Comparison of ENCODE assay signal across 8 cellular contexts in the genomic region with DNA sequence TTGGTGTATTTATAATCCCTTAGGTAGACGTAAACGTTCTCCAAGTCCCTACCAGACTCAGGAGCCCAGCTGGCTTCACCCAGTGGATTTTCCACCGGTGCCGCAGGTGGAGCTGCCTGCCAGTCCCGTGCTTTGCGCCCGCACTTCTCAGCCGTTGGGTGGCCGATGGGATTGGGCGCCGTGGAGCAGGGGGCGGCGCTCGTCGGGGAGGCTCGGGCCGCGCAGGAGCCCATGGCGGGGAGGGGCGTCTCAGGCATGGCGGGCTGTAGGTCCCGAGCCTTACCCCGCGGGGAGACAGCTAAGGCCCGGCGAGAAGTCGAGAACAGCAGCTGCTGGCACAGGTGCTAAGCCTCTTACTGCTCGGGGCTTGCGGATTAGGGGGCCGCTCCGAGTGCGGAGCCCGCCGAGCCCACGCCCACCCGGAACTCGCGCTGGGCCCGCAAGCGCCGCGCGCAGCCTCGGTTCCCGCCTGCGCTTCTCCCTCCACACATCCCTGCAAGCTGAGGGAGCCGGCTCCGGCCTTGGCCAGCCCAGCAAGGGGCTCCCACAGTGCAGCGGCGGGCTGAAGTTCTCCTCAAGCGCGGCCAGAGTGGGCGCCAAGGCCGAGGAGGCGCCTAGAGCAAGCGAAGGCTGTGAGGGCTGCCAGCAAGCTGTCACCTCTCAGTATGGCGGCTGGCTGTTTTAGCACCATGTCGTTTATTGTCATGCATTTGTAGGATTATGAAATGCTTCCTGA. TPM values are rescaled to one million over a fixed set of nuclear protein-coding genes. Genes with fewer than 3 reads are reported as not detected.
DNase-seq lines count a peak whose midpoint lies in the region; ATAC-seq, FAIRE-seq and TF ChIP-seq lines count a peak whose summit lies in the region.

No MANE protein-coding gene starts in this region.

- H3K4me3 Mint-ChIP-seq in Caco-2 (ENCODE audit: unreplicated experiment) (peak overlapping the region; percentile 85), WTC11 (peak overlapping the region; percentile 88)

- BruUV-seq in Caco-2 (replicated peaks; lab: Mats Ljungman, UMichigan) = no TSS peak

- no peak for FAIRE-seq in bronchial epithelial cell (lab: Jason Lieb, UNC)

- no peak for TF ChIP-seq CTCF in Caco-2 (IDR thresholded peaks at IDR 0.05; ENCODE audit: insufficient read depth in 1 of 2, low read depth in 1 of 2, low read length in 1 of 2, severe bottlenecking in 1 of 2, unreplicated experiment in 1 of 2)
- no peak for TF ChIP-seq CTCF in WTC11 (IDR thresholded peaks at IDR 0.05)
- no peak for TF ChIP-seq CTCF in bronchial epithelial cell (IDR thresholded peaks at IDR 0.05; ENCODE audit: insufficient read depth, low read length, severe bottlenecking)
- no peak for TF ChIP-seq CTCF in kidney epithelial cell (IDR thresholded peaks at IDR 0.05; ENCODE audit: insufficient read depth, low read length, poor library complexity, severe bottlenecking)

- ATAC-seq in GM21723 (IDR thresholded peaks at IDR 0.05; ENCODE audit: unreplicated experiment) = peak; percentile 52
- peak; percentile 65 for ATAC-seq in WTC11

- H3K9me3 ChIP-seq in Caco-2 = no peaks in the 10 kb centered on the region

- POLR2A ChIA-PET in Caco-2 (lab: Charles Lee) (interaction anchor here (0.6 to 2.3 kb wide), 12 partner anchors 8 to 1829 kb away, joined by 3 to 18 read pairs (median 4); a partner anchor contains a TSS), WTC11 (lab: Charles Lee) (interaction anchor here (0.5 to 1.7 kb wide), 14 partner anchors 9 to 1059 kb away, joined by 3 to 10 read pairs (median 4); a partner anchor contains a TSS)

- H3K36me3 Mint-ChIP-seq in Caco-2 (ENCODE audit: insufficient read depth, unreplicated experiment) (peaks cover 46% of the 10 kb centered on the region), WTC11 (peaks cover 8% of the 10 kb centered on the region)

- H3K9me3 Mint-ChIP-seq in Caco-2 (ENCODE audit: unreplicated experiment) (no peaks in the 10 kb centered on the region), WTC11 (peaks cover 19% of the 10 kb centered on the region)

- peaks cover 11% of the 10 kb centered on the region for H3K4me1 ChIP-seq in Caco-2

- H3K27ac Mint-ChIP-seq in Caco-2 (ENCODE audit: unreplicated experiment) = peak overlapping the region; percentile 92
- H3K27ac Mint-ChIP-seq in WTC11 = peak overlapping the region; percentile 19; the same call in 1 of the 2 replicates

- H3K27me3 ChIP-seq in Caco-2 (replicated peaks; ENCODE audit: control insufficient read depth, insufficient read depth, low read length) = no peaks in the 10 kb centered on the region
- H3K27me3 ChIP-seq in bronchial epithelial cell (ENCODE audit: control insufficient read depth, insufficient read depth, low read length) = no peaks in the 10 kb centered on the region
- H3K27me3 ChIP-seq in kidney epithelial cell (ENCODE audit: control insufficient read depth, insufficient read depth, low read length) = no peaks in the 10 kb centered on the region

- H3K36me3 ChIP-seq in Caco-2 (ENCODE audit: control insufficient read depth, insufficient read depth, low read length) = no peaks in the 10 kb centered on the region
- H3K36me3 ChIP-seq in bronchial epithelial cell (ENCODE audit: control insufficient read depth, insufficient read depth, low read length) = no peaks in the 10 kb centered on the region
- H3K36me3 ChIP-seq in kidney epithelial cell (ENCODE audit: control insufficient read depth, insufficient read depth, low read length) = no peaks in the 10 kb centered on the region

- CTCF ChIA-PET in Caco-2 (lab: Charles Lee) (interaction anchor here (0.7 to 1.4 kb wide), 8 partner anchors 19 to 179 kb away, joined by 3 to 7 read pairs (median 4); no protein-coding TSS in a partner anchor), WTC11 (lab: Charles Lee) (interaction anchor here (0.9 to 2.2 kb wide), 7 partner anchors 18 to 150 kb away, joined by 5 to 16 read pairs (median 6); a partner anchor contains a TSS)

- H3K4me1 Mint-ChIP-seq in Caco-2 (ENCODE audit: low read depth, unreplicated experiment) (peaks cover 20% of the 10 kb centered on the region), WTC11 (peaks cover 17% of the 10 kb centered on the region)

- DNase-seq in Caco-2 (peak; percentile 89 to 90), NCI-H1930 (lab: John Stamatoyannopoulos, UW) (peak; percentile 71 to 74), WTC11 (ENCODE audit: low spot score) (peak; percentile 79), bronchial epithelial cell (ENCODE audit: low read depth) (peak; percentile 42), kidney epithelial cell (ENCODE audit: low read depth) (no peak), AG08396 (ENCODE audit: low spot score) (no peak)
- DNase-seq in stimulated activated CD4-positive, alpha-beta T cell treated with anti-CD3 and anti-CD28 coated beads, Interleukin-15, amount 100 ng/mL, for 48 hours (ENCODE audit: low read depth in 2 of 2) = peak; percentile 67

- H3K27me3 Mint-ChIP-seq in Caco-2 (ENCODE audit: insufficient read depth, unreplicated experiment) (no peaks in the 10 kb centered on the region), WTC11 (ENCODE audit: low read depth) (peaks cover 30% of the 10 kb centered on the region)

- peak overlapping the region; percentile 83 for H3K4me3 ChIP-seq in Caco-2 (ENCODE audit: low read depth, low read length)
- H3K4me3 ChIP-seq in bronchial epithelial cell (ENCODE audit: low read depth, low read length) = peak overlapping the region; percentile 65
- peak overlapping the region; percentile 58 for H3K4me3 ChIP-seq in kidney epithelial cell (ENCODE audit: low read depth, low read length)

- intact Hi-C loops in Caco-2 (cut with micrococcal nuclease; ENCODE audit: unreplicated experiment) = loop anchor here (1.0 to 10.0 kb wide), 6 partner anchors 31 to 1732 kb away; a partner anchor contains a TSS

TF ChIP-seq in WTC11, 78 proteins besides CTCF, POLR2A, EP300 and RAD21 (continues in another document):
- TF ChIP-seq, protein P1, sequence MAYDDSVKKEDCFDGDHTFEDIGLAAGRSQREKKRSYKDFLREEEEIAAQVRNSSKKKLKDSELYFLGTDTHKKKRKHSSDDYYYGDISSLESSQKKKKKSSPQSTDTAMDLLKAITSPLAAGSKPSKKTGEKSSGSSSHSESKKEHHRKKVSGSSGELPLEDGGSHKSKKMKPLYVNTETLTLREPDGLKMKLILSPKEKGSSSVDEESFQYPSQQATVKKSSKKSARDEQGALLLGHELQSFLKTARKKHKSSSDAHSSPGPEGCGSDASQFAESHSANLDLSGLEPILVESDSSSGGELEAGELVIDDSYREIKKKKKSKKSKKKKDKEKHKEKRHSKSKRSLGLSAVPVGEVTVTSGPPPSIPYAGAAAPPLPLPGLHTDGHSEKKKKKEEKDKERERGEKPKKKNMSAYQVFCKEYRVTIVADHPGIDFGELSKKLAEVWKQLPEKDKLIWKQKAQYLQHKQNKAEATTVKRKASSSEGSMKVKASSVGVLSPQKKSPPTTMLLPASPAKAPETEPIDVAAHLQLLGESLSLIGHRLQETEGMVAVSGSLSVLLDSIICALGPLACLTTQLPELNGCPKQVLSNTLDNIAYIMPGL (CRISPR knock-in tag; IDR thresholded peaks at IDR 0.05) = peak; percentile 98
- TF ChIP-seq NFYB (CRISPR knock-in tag; conservative IDR thresholded peaks at IDR 0.05; ENCODE audit: low read depth) (no peak), KAT7 (CRISPR knock-in tag; IDR thresholded peaks at IDR 0.05; ENCODE audit: borderline replicate concordance) (peak; percentile 52; the same call in 1 of the 2 replicates), SMAD3 (CRISPR knock-in tag; IDR thresholded peaks at IDR 0.05; ENCODE audit: borderline replicate concordance) (peak; percentile 47), SP1 (CRISPR knock-in tag; conservative IDR thresholded peaks at IDR 0.05) (peak; percentile 54), TP53 (CRISPR knock-in tag; IDR thresholded peaks at IDR 0.05) (no peak), CREM (CRISPR knock-in tag; IDR thresholded peaks at IDR 0.05) (peak; percentile 60; the same call in 1 of the 2 replicates)
- TF ChIP-seq, protein P2, sequence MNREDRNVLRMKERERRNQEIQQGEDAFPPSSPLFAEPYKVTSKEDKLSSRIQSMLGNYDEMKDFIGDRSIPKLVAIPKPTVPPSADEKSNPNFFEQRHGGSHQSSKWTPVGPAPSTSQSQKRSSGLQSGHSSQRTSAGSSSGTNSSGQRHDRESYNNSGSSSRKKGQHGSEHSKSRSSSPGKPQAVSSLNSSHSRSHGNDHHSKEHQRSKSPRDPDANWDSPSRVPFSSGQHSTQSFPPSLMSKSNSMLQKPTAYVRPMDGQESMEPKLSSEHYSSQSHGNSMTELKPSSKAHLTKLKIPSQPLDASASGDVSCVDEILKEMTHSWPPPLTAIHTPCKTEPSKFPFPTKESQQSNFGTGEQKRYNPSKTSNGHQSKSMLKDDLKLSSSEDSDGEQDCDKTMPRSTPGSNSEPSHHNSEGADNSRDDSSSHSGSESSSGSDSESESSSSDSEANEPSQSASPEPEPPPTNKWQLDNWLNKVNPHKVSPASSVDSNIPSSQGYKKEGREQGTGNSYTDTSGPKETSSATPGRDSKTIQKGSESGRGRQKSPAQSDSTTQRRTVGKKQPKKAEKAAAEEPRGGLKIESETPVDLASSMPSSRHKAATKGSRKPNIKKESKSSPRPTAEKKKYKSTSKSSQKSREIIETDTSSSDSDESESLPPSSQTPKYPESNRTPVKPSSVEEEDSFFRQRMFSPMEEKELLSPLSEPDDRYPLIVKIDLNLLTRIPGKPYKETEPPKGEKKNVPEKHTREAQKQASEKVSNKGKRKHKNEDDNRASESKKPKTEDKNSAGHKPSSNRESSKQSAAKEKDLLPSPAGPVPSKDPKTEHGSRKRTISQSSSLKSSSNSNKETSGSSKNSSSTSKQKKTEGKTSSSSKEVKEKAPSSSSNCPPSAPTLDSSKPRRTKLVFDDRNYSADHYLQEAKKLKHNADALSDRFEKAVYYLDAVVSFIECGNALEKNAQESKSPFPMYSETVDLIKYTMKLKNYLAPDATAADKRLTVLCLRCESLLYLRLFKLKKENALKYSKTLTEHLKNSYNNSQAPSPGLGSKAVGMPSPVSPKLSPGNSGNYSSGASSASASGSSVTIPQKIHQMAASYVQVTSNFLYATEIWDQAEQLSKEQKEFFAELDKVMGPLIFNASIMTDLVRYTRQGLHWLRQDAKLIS (CRISPR knock-in tag; IDR thresholded peaks at IDR 0.05; ENCODE audit: borderline replicate concordance) = no peak
- TF ChIP-seq, protein P3, sequence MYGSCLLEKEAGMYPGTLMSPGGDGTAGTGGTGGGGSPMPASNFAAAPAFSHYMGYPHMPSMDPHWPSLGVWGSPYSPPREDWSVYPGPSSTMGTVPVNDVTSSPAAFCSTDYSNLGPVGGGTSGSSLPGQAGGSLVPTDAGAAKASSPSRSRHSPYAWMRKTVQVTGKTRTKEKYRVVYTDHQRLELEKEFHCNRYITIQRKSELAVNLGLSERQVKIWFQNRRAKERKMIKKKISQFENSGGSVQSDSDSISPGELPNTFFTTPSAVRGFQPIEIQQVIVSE (CRISPR knock-in tag; IDR thresholded peaks at IDR 0.05; ENCODE audit: borderline replicate concordance) = no peak

RNA-seq across cellular contexts. Expression of a gene that starts 57.3 kb away (rescaled TPM):
- total RNA-seq in Caco-2 (2022) = 47.6 and 48.7 TPM in 2 replicates
- 65.8 to 79.8 TPM (median 68.3 TPM) in 3 replicates for total RNA-seq in WTC11 (2021)
- total RNA-seq in bronchial epithelial cell = 27.0 and 39.0 TPM in 2 replicates
- 101 and 119 TPM in 2 replicates for total RNA-seq in kidney epithelial cell

Comparison
In these comparisons a context has a peak if more than half of its experiments do, and no peak if none do; other contexts are left out.
1. DNase-seq: peak in Caco-2 (2 of 2), NCI-H1930 (2 of 2), WTC11 (single experiment), bronchial epithelial cell (single experiment) and stimulated activated CD4-positive, alpha-beta T cell treated with anti-CD3 and anti-CD28 coated beads, Interleukin-15, amount 100 ng/mL, for 48 hours (2 of 2); none in kidney epithelial cell (single experiment) and AG08396 (single experiment).
2. Peak in every context shown above with its lines, with median percentiles within 50 percentile points of each other: H3K4me3 ChIP-seq.